16 cellular contexts compared by ENCODE assay signal in genomic region chr11:62400281-62400680, GRCh38. TPM values are rescaled to one million over a fixed set of nuclear protein-coding genes. Genes with fewer than 3 reads are reported as not detected.
DNase-seq lines count a peak whose midpoint lies in the region; ATAC-seq and TF ChIP-seq lines count a peak whose summit lies in the region.
"Had no signal": no experiment of that assay in that cellular context is flagged by ENCODE, and none has a peak within 500 bp of the region (broad histone marks: within the 10 kb centered on the region; RNA-seq: fewer than 3 reads in every experiment).

No MANE protein-coding gene starts in this region.

- H3K27ac ChIP-seq in left ventricle myocardium inferior (replicated peaks): peak overlapping the region; percentile 74
- peak overlapping the region; percentile 68 for H3K27ac ChIP-seq in right cardiac atrium (ENCODE audit: low read length)
- peak overlapping the region; percentile 87 for H3K27ac ChIP-seq in vagina

- H3K4me3 ChIP-seq in left ventricle myocardium inferior (no peak overlapping the region), right cardiac atrium (ENCODE audit: low read length) (no peak overlapping the region), vagina (peak overlapping the region in 1 of 2 donors; percentile 3)
- H3K4me3 ChIP-seq: GM23338, mucosa of descending colon had no signal

- 55% methylated on average over 6 of the region's 6 CpGs for WGBS in right cardiac atrium

- H3K27me3 ChIP-seq in left ventricle myocardium inferior (ENCODE audit: low read depth) (no peaks in the 10 kb centered on the region), right cardiac atrium (ENCODE audit: control insufficient read depth, insufficient read depth) (no peaks in the 10 kb centered on the region), vagina (no peaks in the 10 kb centered on the region)

- H3K9me3 ChIP-seq in left ventricle myocardium inferior (replicated peaks) (no peaks in the 10 kb centered on the region), right cardiac atrium (ENCODE audit: control insufficient read depth, low read length) (no peaks in the 10 kb centered on the region), vagina (no peaks in the 10 kb centered on the region)
- H3K9me3 ChIP-seq: mucosa of descending colon had no signal

- no peak for DNase-seq in left ventricle myocardium inferior
- DNase-seq in left cardiac atrium: no peak
- DNase-seq in right cardiac atrium: peak in 1 of 3 donors; percentile 74
- DNase-seq in sciatic nerve (ENCODE audit: low spot score): peak; percentile 52
- DNase-seq in vagina (ENCODE audit: extremely low spot score in 2 of 2): no peak
- DNase-seq in head of caudate nucleus: no peak
- DNase-seq in NCI-H524 treated with DMSO at 0.1 percent for 48 hours (lab: John Stamatoyannopoulos, UW): no peak
- DNase-seq: activated CD4-positive, CD25-positive, alpha-beta regulatory T cell treated with anti-CD3 and anti-CD28 coated beads, Interleukin-2, amount 50 U/mL, for 72 hours; activated CD8-positive, alpha-beta memory T cell treated with anti-CD3 and anti-CD28 coated beads, Interleukin-2, amount 50 U/mL, for 48 hours; effector CD4-positive, alpha-beta T cell; NCI-H510A; stimulated activated naive CD8-positive, alpha-beta T cell treated with anti-CD3 and anti-CD28 coated beads, Interleukin-15, amount 100 ng/mL, for 72 hours; T-helper 1 cell had no signal

- intact Hi-C loops in left ventricle myocardium inferior (cut with micrococcal nuclease): no loop called here
- intact Hi-C loops in left cardiac atrium (cut with DNase I): no loop called here
- intact Hi-C loops in right cardiac atrium (cut with DNase I): loop anchor here in 1 of 4 donors (10.0 kb wide), 1 partner anchor 145 kb away; the partner anchor contains the start of gene AHNAK
- intact Hi-C loops in sciatic nerve (cut with DNase I): no loop called here
- intact Hi-C loops in vagina (cut with DNase I): no loop called here
- intact Hi-C loops in head of caudate nucleus (cut with DNase I): loop anchor here (10.0 kb wide), 1 partner anchor 105 kb away; no protein-coding TSS in a partner anchor

- H3K4me1 ChIP-seq in left ventricle myocardium inferior (peaks cover 70% of the 10 kb centered on the region), right cardiac atrium (ENCODE audit: control insufficient read depth, insufficient read depth, low read length) (peaks cover 19% of the 10 kb centered on the region), vagina (peaks cover 84% of the 10 kb centered on the region)

- no peak for TF ChIP-seq CTCF in left ventricle myocardium inferior (IDR thresholded peaks at IDR 0.05; ENCODE audit: borderline replicate concordance)
- no peak for TF ChIP-seq CTCF in vagina (IDR thresholded peaks at IDR 0.05)

- TF ChIP-seq POLR2A in vagina (IDR thresholded peaks at IDR 0.05): no peak

- ATAC-seq in left cardiac atrium (no peak), right cardiac atrium (no peak), sciatic nerve (no peak), HG02884 (IDR thresholded peaks at IDR 0.05; ENCODE audit: unreplicated experiment) (no peak)
- ATAC-seq: GM23338; stimulated activated naive CD8-positive, alpha-beta T cell treated with anti-CD3 and anti-CD28 coated beads, Interleukin-15, amount 100 ng/mL, for 72 hours had no signal

- no peaks in the 10 kb centered on the region for H3K36me3 ChIP-seq in left ventricle myocardium inferior
- H3K36me3 ChIP-seq in vagina: no peaks in the 10 kb centered on the region

RNA-seq across cellular contexts. Expression of gene SCGB1A1, which starts 18.6 kb away (rescaled TPM):
- total RNA-seq in left ventricle myocardium inferior: not detected
- total RNA-seq in left cardiac atrium: not detected
- not detected for total RNA-seq in right cardiac atrium
- not detected for polyA plus RNA-seq in right cardiac atrium
- 3.5 TPM for total RNA-seq in sciatic nerve
- not detected for total RNA-seq in vagina
- total RNA-seq: GM23338, mucosa of descending colon had no signal
- polyA plus RNA-seq: GM23338 had no signal
